12 cellular contexts compared by ENCODE assay signal in genomic region chr12:124537525-124538193, GRCh38. TPM values are rescaled to one million over a fixed set of nuclear protein-coding genes. Genes with fewer than 3 reads are reported as not detected.
DNase-seq lines count a peak whose midpoint lies in the region; ATAC-seq and TF ChIP-seq lines count a peak whose summit lies in the region.
"Had no signal": no experiment of that assay in that cellular context is flagged by ENCODE, and none has a peak within 500 bp of the region (broad histone marks: within the 10 kb centered on the region; RNA-seq: fewer than 3 reads in every experiment).

No MANE protein-coding gene starts in this region.

- H3K9me2 ChIP-seq in SK-N-SH, result no peaks in the 10 kb centered on the region

- CTCF ChIA-PET in SK-N-SH (lab: Yijun Ruan, JAX), result interaction anchor here (0.6 to 2.3 kb wide), 6 partner anchors 18 to 214 kb away, joined by 3 to 6 read pairs (median 3); no protein-coding TSS in a partner anchor

- no peak overlapping the region for H2AFZ ChIP-seq in SK-N-SH (ENCODE audit: low read depth)

- no peak overlapping the region for H3K9ac ChIP-seq in SK-N-SH

- DNase-seq in SK-N-SH (peak; percentile 82), endothelial cell (ENCODE audit: low spot score) (no peak), mesothelial cell of epicardium (ENCODE audit: low spot score in 2 of 2, unreplicated experiment in 2 of 2) (no peak), superior temporal gyrus (ENCODE audit: extremely low spot score) (peak; percentile 67), NCI-H128 (lab: John Stamatoyannopoulos, UW; ENCODE audit: unreplicated experiment) (no peak), T-helper 2 cell (no peak), NAMALWA (ENCODE audit: low spot score) (no peak)
- DNase-seq in activated naive CD8-positive, alpha-beta T cell treated with anti-CD3 and anti-CD28 coated beads, Interleukin-2, amount 50 U/mL, for 24 hours, result no peak
- DNase-seq: stimulated activated CD4-positive, alpha-beta T cell treated with anti-CD3 and anti-CD28 coated beads, Interleukin-4, amount 100 ng/mL, for 4 hours; T1000 had no signal

- peak overlapping the region; percentile 50; the same call in 1 of the 2 replicates for H3K4me2 ChIP-seq in SK-N-SH

- H3K4me3 Mint-ChIP-seq in endothelial cell (ENCODE audit: unreplicated experiment) (no peak overlapping the region), mesothelial cell of epicardium (no peak overlapping the region)
- no peak overlapping the region for H3K4me3 Mint-ChIP-seq in activated naive CD8-positive, alpha-beta T cell treated with anti-CD3 and anti-CD28 coated beads, Interleukin-2, amount 50 U/mL, for 24 hours
- H3K4me3 Mint-ChIP-seq: activated T-helper 1 cell treated with anti-CD3 and anti-CD28 coated beads, Interleukin-12 subunit alpha, Interleukin-12 subunit beta, Interleukin-2, Interleukin-4 antibody, amounts not matched to agents 30 ng/mL and 10 ng/mL and 1 ng/mL, durations not matched to agents 14 hours and 24 hours and 36 hours; neural crest cell had no signal

- peaks cover 6% of the 10 kb centered on the region for H3K36me3 Mint-ChIP-seq in endothelial cell (ENCODE audit: low read depth, unreplicated experiment)
- peaks cover 7% of the 10 kb centered on the region for H3K36me3 Mint-ChIP-seq in mesothelial cell of epicardium
- peaks cover 10% of the 10 kb centered on the region for H3K36me3 Mint-ChIP-seq in activated naive CD8-positive, alpha-beta T cell treated with anti-CD3 and anti-CD28 coated beads, Interleukin-2, amount 50 U/mL, for 24 hours (ENCODE audit: low read depth)

- peaks cover 81% of the 10 kb centered on the region for H3K79me2 ChIP-seq in SK-N-SH (ENCODE audit: insufficient read depth)

- H3K9me3 Mint-ChIP-seq in endothelial cell (ENCODE audit: unreplicated experiment), result no peaks in the 10 kb centered on the region
- H3K9me3 Mint-ChIP-seq in mesothelial cell of epicardium, result no peaks in the 10 kb centered on the region
- H3K9me3 Mint-ChIP-seq in activated naive CD8-positive, alpha-beta T cell treated with anti-CD3 and anti-CD28 coated beads, Interleukin-2, amount 50 U/mL, for 24 hours, result no peaks in the 10 kb centered on the region
- H3K9me3 Mint-ChIP-seq: activated T-helper 1 cell treated with anti-CD3 and anti-CD28 coated beads, Interleukin-12 subunit alpha, Interleukin-12 subunit beta, Interleukin-2, Interleukin-4 antibody, amounts not matched to agents 30 ng/mL and 10 ng/mL and 1 ng/mL, durations not matched to agents 14 hours and 24 hours and 36 hours; neural crest cell had no signal

- 54% methylated on average over 9 of the region's 12 CpGs for WGBS in SK-N-SH (ENCODE audit: low lambda C conversion rate)

- peak overlapping the region; percentile 15 to 96; a peak in 3 of 4 replicates for H3K27ac ChIP-seq in SK-N-SH (ENCODE audit: low read depth in 2 of 2, low read length in 1 of 2)

- H3K9me3 ChIP-seq in SK-N-SH, result no peaks in the 10 kb centered on the region

- H3K27me3 Mint-ChIP-seq in endothelial cell (ENCODE audit: unreplicated experiment) (peaks cover 14% of the 10 kb centered on the region), mesothelial cell of epicardium (ENCODE audit: low read depth) (no peaks in the 10 kb centered on the region)
- no peaks in the 10 kb centered on the region for H3K27me3 Mint-ChIP-seq in activated naive CD8-positive, alpha-beta T cell treated with anti-CD3 and anti-CD28 coated beads, Interleukin-2, amount 50 U/mL, for 24 hours

- peaks cover 22% of the 10 kb centered on the region for H3K4me1 Mint-ChIP-seq in endothelial cell (ENCODE audit: unreplicated experiment)
- peaks cover 42% of the 10 kb centered on the region for H3K4me1 Mint-ChIP-seq in mesothelial cell of epicardium
- peaks cover 22% of the 10 kb centered on the region for H3K4me1 Mint-ChIP-seq in activated naive CD8-positive, alpha-beta T cell treated with anti-CD3 and anti-CD28 coated beads, Interleukin-2, amount 50 U/mL, for 24 hours

- H3F3A ChIP-seq in SK-N-SH (replicated peaks; ENCODE audit: insufficient read depth), result peaks cover 15% of the 10 kb centered on the region

- TF ChIP-seq RAD21 in SK-N-SH (IDR thresholded peaks at IDR 0.05; ENCODE audit: low read length), result peak; percentile 17

- peak in 1 of 2 experiments; percentile 82; a peak in 2 of 4 replicates for TF ChIP-seq EP300 in SK-N-SH (IDR thresholded peaks at IDR 0.05; ENCODE audit: borderline replicate concordance in 1 of 2, low read depth in 1 of 2, low read length in 1 of 2)

- H3K27ac Mint-ChIP-seq in endothelial cell (ENCODE audit: unreplicated experiment) (peak overlapping the region; percentile 30), mesothelial cell of epicardium (peak overlapping the region; percentile 81)
- no peak overlapping the region for H3K27ac Mint-ChIP-seq in activated naive CD8-positive, alpha-beta T cell treated with anti-CD3 and anti-CD28 coated beads, Interleukin-2, amount 50 U/mL, for 24 hours
- H3K27ac Mint-ChIP-seq: activated T-helper 1 cell treated with anti-CD3 and anti-CD28 coated beads, Interleukin-12 subunit alpha, Interleukin-12 subunit beta, Interleukin-2, Interleukin-4 antibody, amounts not matched to agents 30 ng/mL and 10 ng/mL and 1 ng/mL, durations not matched to agents 14 hours and 24 hours and 36 hours had no signal

- peaks cover 21 to 77% of the 10 kb centered on the region in 2 experiments; a peak in 3 of 4 replicates for H3K4me1 ChIP-seq in SK-N-SH (ENCODE audit: control insufficient read depth in 1 of 2, insufficient read depth in 2 of 2, low read depth in 1 of 2, low read length in 1 of 2)

- H3K27me3 ChIP-seq in SK-N-SH (ENCODE audit: insufficient read depth), result no peaks in the 10 kb centered on the region

- no peaks in the 10 kb centered on the region for H3K36me3 ChIP-seq in SK-N-SH (replicated peaks in 1 of 2; ENCODE audit: control insufficient read depth in 1 of 2, insufficient read depth in 2 of 2, low read length in 1 of 2)

- no peak overlapping the region for H3K4me3 ChIP-seq in SK-N-SH (ENCODE audit: low read depth in 2 of 2, low read length in 1 of 2)

- POLR2A ChIA-PET in SK-N-SH (lab: Yijun Ruan, JAX), result interaction anchor here (0.6 to 2.5 kb wide), 12 partner anchors 13 to 175 kb away, joined by 3 to 14 read pairs (median 4); no protein-coding TSS in a partner anchor

- peaks cover 83% of the 10 kb centered on the region for H4K20me1 ChIP-seq in SK-N-SH (ENCODE audit: insufficient read depth)

- no peak for ATAC-seq in activated naive CD8-positive, alpha-beta T cell treated with anti-CD3 and anti-CD28 coated beads, Interleukin-2, amount 50 U/mL, for 24 hours

- no peak for TF ChIP-seq CTCF in SK-N-SH (IDR thresholded peaks at IDR 0.05)
- TF ChIP-seq CTCF in endothelial cell (IDR thresholded peaks at IDR 0.05; ENCODE audit: unreplicated experiment), result no peak
- TF ChIP-seq CTCF in mesothelial cell of epicardium (IDR thresholded peaks at IDR 0.05; ENCODE audit: unreplicated experiment), result no peak

TF ChIP-seq in SK-N-SH, 30 proteins besides CTCF, POLR2A, EP300 and RAD21:
- peak; percentile 50; the same call in 1 of the 2 replicates for TF ChIP-seq RCOR1 (IDR thresholded peaks at IDR 0.05; ENCODE audit: low read length)
- peak; percentile 69 for TF ChIP-seq CHD2 (IDR thresholded peaks at IDR 0.05; ENCODE audit: low read length, partially characterized antibody)
- TF ChIP-seq NRF1 (IDR thresholded peaks at IDR 0.05; ENCODE audit: low read depth, low read length), result no peak
- TF ChIP-seq MXI1 (IDR thresholded peaks at IDR 0.05; ENCODE audit: low read depth, low read length), result peak; percentile 64; the same call in 1 of the 2 replicates
- TF ChIP-seq SMC3 (IDR thresholded peaks at IDR 0.05; ENCODE audit: low read depth, low read length), result peak; percentile 23; the same call in 1 of the 2 replicates

RNA-seq across cellular contexts. Expression of gene NCOR2, which starts 29.8 kb away (rescaled TPM):
- 9.1 and 19.0 TPM in 2 replicates for polyA plus RNA-seq in SK-N-SH (2012; rRNA removed)
- 14.3 and 16.0 TPM in 2 replicates for polyA plus RNA-seq in SK-N-SH (2012; cell fraction: cytosol; rRNA removed)
- polyA plus RNA-seq in SK-N-SH (2012; cell fraction: nucleus; rRNA removed), result 61.3 and 99.7 TPM in 2 replicates
- 132 TPM for total RNA-seq in endothelial cell (ENCODE audit: unreplicated experiment)
- 316 to 336 TPM (median 331 TPM) in 3 replicates for total RNA-seq in mesothelial cell of epicardium

Comparison
In these comparisons a context has a peak if more than half of its experiments do, and no peak if none do; other contexts are left out.
1. DNase-seq: peak in SK-N-SH (single experiment) and superior temporal gyrus (single experiment); none in endothelial cell (single experiment), mesothelial cell of epicardium (0 of 2), NCI-H128 (single experiment), activated naive CD8-positive, alpha-beta T cell treated with anti-CD3 and anti-CD28 coated beads, Interleukin-2, amount 50 U/mL, for 24 hours (single experiment), T-helper 2 cell (0 of 5) and NAMALWA (single experiment).